In the genomic region with DNA sequence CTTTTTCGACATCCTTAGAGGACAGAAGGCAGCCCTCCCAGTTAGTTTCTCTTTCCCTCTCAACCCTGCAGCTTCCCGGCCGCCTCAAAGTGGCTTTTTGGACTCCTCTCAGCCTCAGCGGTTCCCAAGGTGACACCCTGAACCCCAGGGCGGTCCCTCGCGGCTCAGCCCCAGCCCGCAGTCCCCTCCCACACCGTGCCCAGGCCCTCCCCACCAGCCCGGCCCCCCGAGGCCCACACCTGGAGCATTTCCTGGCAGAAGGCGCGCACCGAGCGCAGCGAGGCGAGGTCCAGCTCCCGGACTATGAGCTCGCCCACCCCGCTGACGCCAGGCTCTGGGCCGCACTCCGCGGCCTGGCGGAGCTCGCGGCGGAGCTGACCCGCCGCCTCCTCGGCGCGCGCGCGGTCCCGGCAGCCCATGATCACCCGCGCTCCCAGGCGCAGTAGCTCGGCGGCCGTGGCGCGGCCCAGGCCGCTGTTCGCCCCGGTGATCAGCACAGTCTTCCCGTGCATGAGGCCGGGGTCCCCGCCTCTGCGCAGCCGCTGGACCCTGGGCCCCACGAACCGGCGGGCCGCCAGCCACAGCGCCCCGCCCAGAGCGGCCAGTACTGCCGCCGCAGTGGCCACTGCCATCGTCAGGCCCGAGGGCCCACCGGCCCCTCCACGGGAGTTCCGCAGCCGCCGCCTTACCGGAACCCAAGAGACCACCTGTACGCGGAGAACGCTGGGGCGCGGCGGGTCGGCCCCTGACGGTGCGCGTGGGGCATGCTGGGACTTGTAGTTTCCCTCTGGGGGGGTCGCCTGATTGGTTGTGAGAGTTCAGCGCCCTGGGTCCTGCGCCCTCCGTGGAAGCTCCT, we compare ENCODE assay signal across 8 cellular contexts.
A peak's percentile ranks its signal among the peaks of the same experiment; 100 is the strongest.
DNase-seq lines count a peak whose midpoint lies in the region; ATAC-seq, FAIRE-seq and TF ChIP-seq lines count a peak whose summit lies in the region.

A gene with protein sequence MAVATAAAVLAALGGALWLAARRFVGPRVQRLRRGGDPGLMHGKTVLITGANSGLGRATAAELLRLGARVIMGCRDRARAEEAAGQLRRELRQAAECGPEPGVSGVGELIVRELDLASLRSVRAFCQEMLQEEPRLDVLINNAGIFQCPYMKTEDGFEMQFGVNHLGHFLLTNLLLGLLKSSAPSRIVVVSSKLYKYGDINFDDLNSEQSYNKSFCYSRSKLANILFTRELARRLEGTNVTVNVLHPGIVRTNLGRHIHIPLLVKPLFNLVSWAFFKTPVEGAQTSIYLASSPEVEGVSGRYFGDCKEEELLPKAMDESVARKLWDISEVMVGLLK (minus strand): TSS at position 713 of the 856 bp plus-strand sequence. CDS start 81 bp downstream, at position 632.

- DNase-seq in AG09319 (ENCODE audit: extremely low read depth, low read depth), result peak; percentile 75
- peak; percentile 77 for DNase-seq in NCI-H446 treated with DMSO at 0.1 percent for 48 hours (lab: John Stamatoyannopoulos, UW)
- DNase-seq in cerebellar cortex (ENCODE audit: low spot score), result peak; percentile 95
- DNase-seq in stimulated activated CD4-positive, alpha-beta T cell treated with anti-CD3 and anti-CD28 coated beads, Interleukin-12 subunit alpha, Interleukin-12 subunit beta, amount 100 ng/mL, for 4 hours, result peak; percentile 90

- ATAC-seq in GM19035 (IDR thresholded peaks at IDR 0.05; ENCODE audit: unreplicated experiment) (peak; percentile 97), HG03354 (IDR thresholded peaks at IDR 0.05; ENCODE audit: poor library complexity, severe bottlenecking, unreplicated experiment) (peak; percentile 96)
- ATAC-seq in activated CD4-positive, CD25-positive, alpha-beta regulatory T cell treated with anti-CD3 and anti-CD28 coated beads, Interleukin-2, amount 50 U/mL, for 24 hours, result peak; percentile 94 to 96

- no peak for TF ChIP-seq CTCF in AG09319 (IDR thresholded peaks at IDR 0.05; ENCODE audit: low read depth, low read length)

- FAIRE-seq in islet of Langerhans (lab: Jason Lieb, UNC), result peak; percentile 76

Comparison
In these comparisons a context has a peak if more than half of its experiments do, and no peak if none do; other contexts are left out.
1. Peak in every context shown above with its lines: DNase-seq and ATAC-seq.